7 cellular contexts compared by ENCODE assay signal in genomic region chr7:91827169-91827568, GRCh38.
"Had no signal": no experiment of that assay in that cellular context is flagged by ENCODE, and none has a peak within 500 bp of the region (broad histone marks: within the 10 kb centered on the region; RNA-seq: fewer than 3 reads in every experiment).

No MANE protein-coding gene starts in this region.

- H3K4me3 ChIP-seq: GM23338 had no signal

- ATAC-seq: GM23338, HepG2 had no signal

- H3K4me3 Mint-ChIP-seq: GM23338, H9, IgD-negative memory B cell had no signal

- DNase-seq: H9, HCEC 1CT, KBM-7 had no signal

- H3K4me1 Mint-ChIP-seq: GM23338, H9 had no signal

- H3K27ac ChIP-seq: HL-60 had no signal

- H3K9me3 Mint-ChIP-seq: GM23338 had no signal

- H3K27ac Mint-ChIP-seq: GM23338, H9, IgD-negative memory B cell had no signal
